ENCODE assay signal across 19 cellular contexts in genomic region chr7:10720042-10720441, GRCh38.
DNase-seq lines count a peak whose midpoint lies in the region; ATAC-seq and TF ChIP-seq lines count a peak whose summit lies in the region.
"Had no signal": no experiment of that assay in that cellular context is flagged by ENCODE, and none has a peak within 500 bp of the region (broad histone marks: within the 10 kb centered on the region; RNA-seq: fewer than 3 reads in every experiment).

No MANE protein-coding gene starts in this region.

- DNase-seq in DMS153 (lab: John Stamatoyannopoulos, UW), result peak; percentile 21
- DNase-seq in DMS153 treated with DMSO at 0.1 percent for 48 hours (lab: John Stamatoyannopoulos, UW; ENCODE audit: unreplicated experiment), result no peak
- peak; percentile 17 for DNase-seq in GM23338 (ENCODE audit: low spot score)
- DNase-seq in NCI-H69 (lab: John Stamatoyannopoulos, UW), result peak; percentile 30
- DNase-seq in endodermal cell, result no peak
- DNase-seq in NCI-H1105 treated with DMSO at 0.1 percent for 48 hours (lab: John Stamatoyannopoulos, UW), result no peak
- DNase-seq: CD8-positive, alpha-beta memory T cell; NCI-H1417; NCI-H187; NCI-H2227 treated with DMSO at 0.1 percent for 48 hours; NCI-H510A treated with DMSO at 0.1 percent for 48 hours; SK-N-SH; T-cell had no signal

- H3K27me3 ChIP-seq in GM23338 (ENCODE audit: insufficient read depth) (no peaks in the 10 kb centered on the region), endodermal cell (ENCODE audit: control insufficient read depth, insufficient read depth, low read length, poor library complexity, severe bottlenecking) (no peaks in the 10 kb centered on the region)
- H3K27me3 ChIP-seq: BLaER1 had no signal

- no peak overlapping the region for H3K4me2 ChIP-seq in GM23338
- H3K4me2 ChIP-seq: BLaER1, SK-N-SH had no signal

- 0 out of 2 replicates have a peak, but pooled peaks cover 4% of the 10 kb centered on the region for H3K9me2 ChIP-seq in GM23338 (ENCODE audit: insufficient read depth)
- H3K9me2 ChIP-seq: SK-N-SH had no signal

- H3K27me3 Mint-ChIP-seq in GM23338 (ENCODE audit: insufficient read depth, low read depth, poor library complexity), result peaks cover under 1% of the 10 kb centered on the region
- H3K27me3 Mint-ChIP-seq in endodermal cell (ENCODE audit: insufficient read depth), result no peaks in the 10 kb centered on the region
- H3K27me3 Mint-ChIP-seq: IgD-negative memory B cell had no signal

- no peak overlapping the region for H2AFZ ChIP-seq in GM23338

- H3K4me3 Mint-ChIP-seq in GM23338, result no peak overlapping the region
- H3K4me3 Mint-ChIP-seq in endodermal cell, result no peak overlapping the region
- H3K4me3 Mint-ChIP-seq: CD8-positive, alpha-beta memory T cell; IgD-negative memory B cell; T-cell had no signal

- H4K20me1 ChIP-seq in GM23338 (replicated peaks; ENCODE audit: insufficient read depth), result no peaks in the 10 kb centered on the region
- H4K20me1 ChIP-seq: BLaER1 had no signal

- no peaks in the 10 kb centered on the region for H3K79me2 ChIP-seq in GM23338 (replicated peaks; ENCODE audit: insufficient read depth)

- no peak overlapping the region for H3K27ac Mint-ChIP-seq in GM23338
- H3K27ac Mint-ChIP-seq in endodermal cell, result no peak overlapping the region
- H3K27ac Mint-ChIP-seq: CD8-positive, alpha-beta memory T cell; IgD-negative memory B cell; T-cell had no signal

- H3K9me3 Mint-ChIP-seq in GM23338 (no peaks in the 10 kb centered on the region), endodermal cell (no peaks in the 10 kb centered on the region)
- H3K9me3 Mint-ChIP-seq: CD8-positive, alpha-beta memory T cell; IgD-negative memory B cell; T-cell had no signal

- H3K4me1 Mint-ChIP-seq in GM23338 (peaks cover 7% of the 10 kb centered on the region), endodermal cell (peaks cover 4% of the 10 kb centered on the region)
- H3K4me1 Mint-ChIP-seq: CD8-positive, alpha-beta memory T cell; IgD-negative memory B cell; T-cell had no signal

- H3K27ac ChIP-seq in GM23338 (ENCODE audit: low read depth) (no peak overlapping the region), endodermal cell (ENCODE audit: low read depth, low read length) (no peak overlapping the region)
- H3K27ac ChIP-seq: BLaER1 had no signal

- peak; percentile 33 to 35; a peak in 3 of 4 replicates for TF ChIP-seq CTCF in GM23338 (conservative IDR thresholded peaks at IDR 0.05; ENCODE audit: low read depth in 2 of 2)
- peak; percentile 52 for TF ChIP-seq CTCF in endodermal cell (conservative IDR thresholded peaks at IDR 0.05)

- H3K9me3 ChIP-seq in endodermal cell (ENCODE audit: control insufficient read depth, low read length), result no peaks in the 10 kb centered on the region
- H3K9me3 ChIP-seq: BLaER1, HAP-1, SK-N-SH had no signal

- H3K4me1 ChIP-seq in GM23338 (ENCODE audit: insufficient read depth) (no peaks in the 10 kb centered on the region), endodermal cell (ENCODE audit: control insufficient read depth, insufficient read depth, low read length) (no peaks in the 10 kb centered on the region)
- H3K4me1 ChIP-seq: BLaER1 had no signal

- no peak overlapping the region for H3K9ac ChIP-seq in endodermal cell (ENCODE audit: extremely low read depth, low read length, poor library complexity, severe bottlenecking)
- H3K9ac ChIP-seq: BLaER1, SK-N-SH had no signal

- H3K36me3 ChIP-seq in GM23338 (ENCODE audit: insufficient read depth) (no peaks in the 10 kb centered on the region), endodermal cell (ENCODE audit: control insufficient read depth, insufficient read depth, low read length) (no peaks in the 10 kb centered on the region)
- H3K36me3 ChIP-seq: BLaER1, HAP-1 had no signal

- no peak for ATAC-seq in GM23338
- ATAC-seq in GM21367 (IDR thresholded peaks at IDR 0.05; ENCODE audit: unreplicated experiment), result no peak
- no peak for ATAC-seq in GM21825 (IDR thresholded peaks at IDR 0.05; ENCODE audit: unreplicated experiment)
- ATAC-seq: Panc1, T-cell had no signal

- H3K36me3 Mint-ChIP-seq in GM23338 (ENCODE audit: low read depth) (no peaks in the 10 kb centered on the region), endodermal cell (ENCODE audit: low read depth) (no peaks in the 10 kb centered on the region)
- H3K36me3 Mint-ChIP-seq: CD8-positive, alpha-beta memory T cell; IgD-negative memory B cell; T-cell had no signal

- H3F3A ChIP-seq in GM23338 (replicated peaks; ENCODE audit: low read depth), result no peaks in the 10 kb centered on the region

- H3K4me3 ChIP-seq in GM23338, result no peak overlapping the region
- H3K4me3 ChIP-seq in endodermal cell (ENCODE audit: low read length), result no peak overlapping the region
- H3K4me3 ChIP-seq: BLaER1, HAP-1 had no signal

TF ChIP-seq in GM23338, 12 proteins besides CTCF, POLR2A, EP300 and RAD21 (continues in another document):
- TF ChIP-seq JUNB (IDR thresholded peaks at IDR 0.05; ENCODE audit: unreplicated experiment), result no peak
- TF ChIP-seq ZNF462 (CRISPR knock-in tag; IDR thresholded peaks at IDR 0.05), result no peak

Comparison
In these comparisons a context has a peak if more than half of its experiments do, and no peak if none do; other contexts are left out.
1. DNase-seq: peak in DMS153 (single experiment), GM23338 (single experiment) and NCI-H69 (single experiment); none in DMS153 treated with DMSO at 0.1 percent for 48 hours (single experiment), endodermal cell (single experiment) and NCI-H1105 treated with DMSO at 0.1 percent for 48 hours (single experiment).